Comparison of ENCODE assay signal across 1 cellular context in the genomic region with DNA sequence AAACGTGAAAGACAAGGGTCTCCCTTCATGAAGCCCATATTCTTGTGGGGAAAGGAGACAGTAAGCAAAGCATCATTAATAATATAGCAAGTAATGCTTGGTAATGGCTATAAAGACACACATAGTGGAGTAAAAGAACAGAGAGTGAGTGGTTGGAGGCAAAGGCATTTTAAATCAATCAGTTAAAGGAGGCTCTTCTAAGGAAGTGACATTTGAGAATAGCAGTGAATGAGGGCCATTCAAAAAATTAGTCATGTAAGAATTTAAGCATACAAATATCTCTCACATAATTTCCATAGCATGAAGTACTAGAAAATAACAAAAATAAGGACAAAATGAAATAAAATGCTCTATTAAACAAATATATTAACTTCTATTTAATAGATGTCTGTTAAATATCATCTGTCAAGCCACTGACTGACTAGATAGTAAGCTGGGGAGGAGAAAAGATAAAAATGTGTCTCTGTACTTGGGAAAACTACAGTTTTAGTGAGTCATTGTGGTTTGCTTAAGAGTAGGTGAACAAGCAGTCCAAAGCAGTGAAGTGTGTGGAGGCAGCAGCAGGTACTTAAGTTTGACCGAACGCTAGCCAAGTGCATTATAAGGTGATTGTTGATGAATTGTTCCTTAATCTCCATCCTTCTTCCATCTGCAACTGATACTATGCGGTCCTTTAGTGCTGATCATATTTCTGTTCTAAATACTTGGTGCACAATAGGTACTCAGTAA.
A peak's percentile ranks its signal among the peaks of the same experiment; 100 is the strongest.
TF ChIP-seq lines count a peak whose summit lies in the region.

No MANE protein-coding gene starts in this region.

TF ChIP-seq in K562, 482 proteins besides CTCF, POLR2A, EP300 and RAD21 (continued from another document):
- TF ChIP-seq MBD1 (CRISPR knock-in tag; IDR thresholded peaks at IDR 0.05) (no peak), MAFG (tag; conservative IDR thresholded peaks at IDR 0.05) (0 out of 2 replicates have a peak, but pooled peaks have one; percentile 37), HMBOX1 (IDR thresholded peaks at IDR 0.05) (peak; percentile 32; the same call in 1 of the 2 replicates), MAFK (IDR thresholded peaks at IDR 0.05; ENCODE audit: low read length) (peak; percentile 4; the same call in 1 of the 2 replicates), NFE2 (IDR thresholded peaks at IDR 0.05; ENCODE audit: low read depth) (peak; percentile 55), ARID1B (IDR thresholded peaks at IDR 0.05) (peak; percentile 9; the same call in 1 of the 2 replicates), L3MBTL2 (IDR thresholded peaks at IDR 0.05) (no peak), FOSL1 (tag; conservative IDR thresholded peaks at IDR 0.05) (peak; percentile 71; the same call in 1 of the 2 replicates)
